In the genomic region with DNA sequence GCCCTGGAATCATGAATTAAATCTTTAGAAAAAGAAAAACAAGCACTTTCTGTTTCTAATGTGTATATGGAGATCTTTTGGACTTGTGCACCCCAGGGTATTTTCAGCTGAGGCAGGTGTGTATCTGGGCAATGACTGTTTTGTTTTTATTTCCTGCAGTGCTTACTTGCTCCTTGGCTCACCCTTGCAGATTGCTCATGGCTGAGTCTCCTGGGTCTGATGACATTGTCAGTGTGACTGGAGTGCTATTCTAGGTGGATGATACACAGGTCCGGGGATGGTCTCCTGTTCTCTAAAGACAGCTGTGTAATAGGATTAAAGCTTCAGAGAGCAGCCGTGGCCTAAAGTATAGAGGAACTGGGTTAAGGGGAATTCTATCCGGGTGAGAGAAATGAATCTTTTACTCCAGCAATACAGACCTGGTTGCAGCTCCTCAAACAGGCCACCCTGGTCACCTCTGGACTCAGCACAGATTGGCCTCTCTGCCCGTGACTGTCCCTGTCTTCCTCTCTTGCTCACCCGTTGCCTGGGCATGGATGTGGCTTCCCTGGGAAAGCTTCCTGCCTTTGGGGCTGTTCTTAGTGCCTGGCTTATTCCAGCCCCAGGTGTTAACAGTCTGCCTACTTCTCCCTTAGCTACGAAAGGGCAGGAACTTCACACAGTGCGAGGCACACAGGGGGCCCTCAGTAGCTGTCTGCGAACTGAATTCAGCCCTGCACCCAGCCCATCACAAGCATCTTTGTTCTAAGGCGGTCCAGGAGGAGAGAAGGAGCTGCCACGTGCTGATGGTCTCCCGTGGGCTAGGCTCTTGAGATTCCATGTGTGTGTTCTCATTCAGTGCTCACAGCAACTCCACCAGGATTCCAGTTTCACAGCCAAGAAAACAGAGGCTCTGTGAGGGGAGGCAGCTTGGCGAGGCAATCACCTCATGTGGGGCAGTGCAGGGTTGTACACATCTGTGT, we compare ENCODE assay signal across 23 cellular contexts.
DNase-seq lines count a peak whose midpoint lies in the region; ATAC-seq and TF ChIP-seq lines count a peak whose summit lies in the region.
"Had no signal": no experiment of that assay in that cellular context is flagged by ENCODE, and none has a peak within 500 bp of the region (broad histone marks: within the 10 kb centered on the region; RNA-seq: fewer than 3 reads in every experiment).

No MANE protein-coding gene starts in this region.

- H3K4me1 ChIP-seq in foreskin keratinocyte: no peaks in the 10 kb centered on the region
- H3K4me1 ChIP-seq: upper lobe of right lung had no signal

- H3K27ac Mint-ChIP-seq in stimulated activated effector memory CD8-positive, alpha-beta T cell treated with anti-CD3 and anti-CD28 coated beads, Interleukin-12 subunit alpha, Interleukin-12 subunit beta, amount 100 ng/mL, for 72 hours: no peak overlapping the region
- H3K27ac Mint-ChIP-seq: B cell had no signal

- TF ChIP-seq CTCF in foreskin keratinocyte (conservative IDR thresholded peaks at IDR 0.05): no peak

- no peak for DNase-seq in activated CD4-positive, CD25-positive, alpha-beta regulatory T cell (lab: John Stamatoyannopoulos, UW)
- DNase-seq in RKO (ENCODE audit: low spot score) (peak; percentile 53), foreskin keratinocyte (peak; percentile 33 to 58), H7 (no peak)
- no peak for DNase-seq in stimulated activated effector memory CD8-positive, alpha-beta T cell treated with anti-CD3 and anti-CD28 coated beads, Interleukin-12 subunit alpha, Interleukin-12 subunit beta, amount 100 ng/mL, for 72 hours (ENCODE audit: low spot score in 2 of 2)
- DNase-seq: 8988T; activated CD4-positive, alpha-beta T cell treated with anti-CD3 and anti-CD28 coated beads, Interleukin-2, amount 50 U/mL, for 4 hours; activated naive CD4-positive, alpha-beta T cell treated with Interleukin-2 at 50 U/mL for 16 hours; anterior cingulate cortex; Calu3; effector CD8-positive, alpha-beta T cell; KBM-7; mesendoderm; NCI-H1092; NCI-H2029 treated with DMSO at 0.1 percent for 48 hours; small intestine; stimulated activated CD4-positive, alpha-beta T cell treated with anti-CD3 and anti-CD28 coated beads, Interleukin-4, amount 100 ng/mL, for 1 hour; upper lobe of right lung had no signal

- H3K27me3 ChIP-seq in foreskin keratinocyte (peaks cover 26% of the 10 kb centered on the region), H7 (ENCODE audit: control insufficient read depth, insufficient read depth, low read length) (no peaks in the 10 kb centered on the region)
- H3K27me3 ChIP-seq: upper lobe of right lung had no signal

- no peaks in the 10 kb centered on the region; the same call in 1 of the 2 replicates for H3K36me3 ChIP-seq in H7 (replicated peaks; ENCODE audit: control insufficient read depth, insufficient read depth, low read length)
- H3K36me3 ChIP-seq: upper lobe of right lung had no signal

- H3K9me3 Mint-ChIP-seq in stimulated activated effector memory CD8-positive, alpha-beta T cell treated with anti-CD3 and anti-CD28 coated beads, Interleukin-12 subunit alpha, Interleukin-12 subunit beta, amount 100 ng/mL, for 72 hours: no peaks in the 10 kb centered on the region
- H3K9me3 Mint-ChIP-seq: natural killer cell treated with Interleukin-12 subunit alpha and Interleukin-12 subunit beta and Interleukin-15 and Interleukin-18, amount 100 ng/mL, for 72 hours had no signal

- no peaks in the 10 kb centered on the region for H3K36me3 Mint-ChIP-seq in stimulated activated effector memory CD8-positive, alpha-beta T cell treated with anti-CD3 and anti-CD28 coated beads, Interleukin-12 subunit alpha, Interleukin-12 subunit beta, amount 100 ng/mL, for 72 hours
- H3K36me3 Mint-ChIP-seq: natural killer cell treated with Interleukin-12 subunit alpha and Interleukin-12 subunit beta and Interleukin-15 and Interleukin-18, amount 100 ng/mL, for 72 hours had no signal

- H3K4me3 Mint-ChIP-seq in stimulated activated effector memory CD8-positive, alpha-beta T cell treated with anti-CD3 and anti-CD28 coated beads, Interleukin-12 subunit alpha, Interleukin-12 subunit beta, amount 100 ng/mL, for 72 hours: no peak overlapping the region
- H3K4me3 Mint-ChIP-seq: B cell; natural killer cell treated with Interleukin-12 subunit alpha and Interleukin-12 subunit beta and Interleukin-15 and Interleukin-18, amount 100 ng/mL, for 72 hours had no signal

- H3K27ac ChIP-seq in foreskin keratinocyte: no peak overlapping the region
- H3K27ac ChIP-seq: upper lobe of right lung had no signal

- H3K4me1 Mint-ChIP-seq in stimulated activated effector memory CD8-positive, alpha-beta T cell treated with anti-CD3 and anti-CD28 coated beads, Interleukin-12 subunit alpha, Interleukin-12 subunit beta, amount 100 ng/mL, for 72 hours: peaks cover 51% of the 10 kb centered on the region

- H3K4me3 ChIP-seq in H7 (ENCODE audit: insufficient read depth, low read depth, low read length): no peak overlapping the region
- H3K4me3 ChIP-seq: upper lobe of right lung had no signal

- ATAC-seq in activated CD4-positive, CD25-positive, alpha-beta regulatory T cell treated with anti-CD3 and anti-CD28 coated beads, Interleukin-2, amount 50 U/mL, for 24 hours: peak; percentile 36 to 54
- ATAC-seq in foreskin keratinocyte (peak; percentile 74), GM21447 (IDR thresholded peaks at IDR 0.05; ENCODE audit: unreplicated experiment) (no peak), HG03469 (IDR thresholded peaks at IDR 0.05; ENCODE audit: unreplicated experiment) (no peak)
- ATAC-seq in stimulated activated effector memory CD8-positive, alpha-beta T cell treated with anti-CD3 and anti-CD28 coated beads, Interleukin-12 subunit alpha, Interleukin-12 subunit beta, amount 100 ng/mL, for 72 hours: peak; percentile 83
- ATAC-seq: natural killer cell treated with Interleukin-12 subunit alpha and Interleukin-12 subunit beta and Interleukin-15 and Interleukin-18, amount 100 ng/mL, for 72 hours; upper lobe of right lung had no signal

Comparison
In these comparisons a context has a peak if more than half of its experiments do, and no peak if none do; other contexts are left out.
1. ATAC-seq: peak in activated CD4-positive, CD25-positive, alpha-beta regulatory T cell treated with anti-CD3 and anti-CD28 coated beads, Interleukin-2, amount 50 U/mL, for 24 hours (2 of 2), foreskin keratinocyte (single experiment) and stimulated activated effector memory CD8-positive, alpha-beta T cell treated with anti-CD3 and anti-CD28 coated beads, Interleukin-12 subunit alpha, Interleukin-12 subunit beta, amount 100 ng/mL, for 72 hours (single experiment); none in GM21447 (single experiment) and HG03469 (single experiment).
2. DNase-seq: peak in RKO (single experiment) and foreskin keratinocyte (2 of 2); none in activated CD4-positive, CD25-positive, alpha-beta regulatory T cell (0 of 4), stimulated activated effector memory CD8-positive, alpha-beta T cell treated with anti-CD3 and anti-CD28 coated beads, Interleukin-12 subunit alpha, Interleukin-12 subunit beta, amount 100 ng/mL, for 72 hours (0 of 2) and H7 (single experiment).